In the genomic region with DNA sequence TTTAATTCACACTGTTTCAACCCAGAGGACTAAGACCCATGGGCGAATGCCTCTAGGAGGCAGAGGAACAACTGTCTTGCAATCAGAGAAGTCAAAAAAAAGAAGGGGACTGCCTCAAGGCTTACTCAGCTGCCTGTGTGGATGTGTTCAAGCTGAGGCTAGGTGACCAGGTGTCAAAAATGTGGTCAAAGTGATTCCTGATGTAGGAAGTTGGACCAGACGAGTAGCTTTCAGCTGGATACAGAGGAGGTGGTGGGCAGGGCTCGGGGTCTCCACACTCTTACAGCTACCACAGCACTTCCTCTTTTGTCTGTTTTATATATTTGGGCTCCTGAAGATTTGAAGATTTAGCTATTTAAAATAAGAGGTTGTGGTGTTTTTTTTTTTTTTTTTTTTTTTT, we compare ENCODE assay signal across 15 cellular contexts. TPM values are rescaled to one million over a fixed set of nuclear protein-coding genes. Genes with fewer than 3 reads are reported as not detected.
A peak's percentile ranks its signal among the peaks of the same experiment; 100 is the strongest.
DNase-seq lines count a peak whose midpoint lies in the region; ATAC-seq and TF ChIP-seq lines count a peak whose summit lies in the region.
"Had no signal": no experiment of that assay in that cellular context is flagged by ENCODE, and none has a peak within 500 bp of the region (broad histone marks: within the 10 kb centered on the region; RNA-seq: fewer than 3 reads in every experiment).

No MANE protein-coding gene starts in this region.

- H3K14ac ChIP-seq in H9 (ENCODE audit: insufficient read depth, low read length) = no peak overlapping the region

- H3K9ac ChIP-seq in H9 (ENCODE audit: extremely low read depth, insufficient read length, low read length) = no peak overlapping the region

- TF ChIP-seq CTCF in progenitor cell of endocrine pancreas (IDR thresholded peaks at IDR 0.05; ENCODE audit: unreplicated experiment) (no peak), H9 (conservative IDR thresholded peaks at IDR 0.05) (no peak)

- no peak overlapping the region for H2AK5ac ChIP-seq in H9 (ENCODE audit: insufficient read length, low read length)

- H3K4ac ChIP-seq in H9 (ENCODE audit: low read depth, low read length) = no peak overlapping the region

- H3K56ac ChIP-seq in H9 (ENCODE audit: insufficient read length, low read depth, low read length) = no peak overlapping the region

- H3K79me1 ChIP-seq in H9 (ENCODE audit: insufficient read depth, low read depth, low read length, poor library complexity, severe bottlenecking) = no peaks in the 10 kb centered on the region

- WGBS in H9 (ENCODE audit: extremely low coverage, insufficient read length, low lambda C conversion rate) = no CpG with 5 or more reads among the region's 3 CpGs

- peak; percentile 12 to 17 for ATAC-seq in activated CD4-positive, CD25-positive, alpha-beta regulatory T cell treated with anti-CD3 and anti-CD28 coated beads, Interleukin-2, amount 50 U/mL, for 24 hours
- peak; percentile 67 for ATAC-seq in activated T-helper 17 cell treated with anti-CD3 and anti-CD28 coated beads, Interleukin-2, amount 50 U/mL, for 72 hours (replicated peaks)

- no peaks in the 10 kb centered on the region for H3K27me3 ChIP-seq in H9 (ENCODE audit: insufficient read depth, low read length)
- H3K27me3 ChIP-seq: Peyer's patch, vagina had no signal

- H3K18ac ChIP-seq in H9 (ENCODE audit: insufficient read length, low read depth, low read length) = no peak overlapping the region

- no peak overlapping the region for H2BK5ac ChIP-seq in H9 (ENCODE audit: insufficient read length, low read length)

- H4K20me1 ChIP-seq in H9 (ENCODE audit: control insufficient read depth, insufficient read depth, insufficient read length) = no peaks in the 10 kb centered on the region

- H3K4me1 Mint-ChIP-seq in activated T-helper 17 cell treated with anti-CD3 and anti-CD28 coated beads, Interleukin-2, amount 50 U/mL, for 72 hours = peaks cover 11% of the 10 kb centered on the region
- no peaks in the 10 kb centered on the region for H3K4me1 Mint-ChIP-seq in progenitor cell of endocrine pancreas (ENCODE audit: low read depth)
- peaks cover 0 to 3% of the 10 kb centered on the region in 2 experiments; a peak in 2 of 4 replicates for H3K4me1 Mint-ChIP-seq in H9

- H2BK20ac ChIP-seq in H9 (ENCODE audit: low read depth, low read length, poor library complexity, severe bottlenecking) = no peak overlapping the region

- H3K27ac Mint-ChIP-seq in activated T-helper 17 cell treated with anti-CD3 and anti-CD28 coated beads, Interleukin-2, amount 50 U/mL, for 72 hours = peak overlapping the region; percentile 81
- H3K27ac Mint-ChIP-seq in progenitor cell of endocrine pancreas (peak overlapping the region; percentile 8), H9 (no peak overlapping the region)

- peak overlapping the region; percentile 17 for H3K4me3 Mint-ChIP-seq in activated T-helper 17 cell treated with anti-CD3 and anti-CD28 coated beads, Interleukin-2, amount 50 U/mL, for 72 hours
- no peak overlapping the region for H3K4me3 Mint-ChIP-seq in progenitor cell of endocrine pancreas (ENCODE audit: low read depth)
- no peak overlapping the region for H3K4me3 Mint-ChIP-seq in H9

- no peak overlapping the region for H2BK12ac ChIP-seq in H9 (ENCODE audit: insufficient read length, low read depth, low read length)

- H3K27ac ChIP-seq in H9 (ENCODE audit: insufficient read length, low read depth, low read length) = no peak overlapping the region
- H3K27ac ChIP-seq: Peyer's patch, vagina had no signal

- H3K36me3 Mint-ChIP-seq in activated T-helper 17 cell treated with anti-CD3 and anti-CD28 coated beads, Interleukin-2, amount 50 U/mL, for 72 hours (ENCODE audit: low read depth) = no peaks in the 10 kb centered on the region
- no peaks in the 10 kb centered on the region for H3K36me3 Mint-ChIP-seq in progenitor cell of endocrine pancreas (ENCODE audit: insufficient read depth)
- no peaks in the 10 kb centered on the region for H3K36me3 Mint-ChIP-seq in H9 (ENCODE audit: insufficient read depth in 1 of 3, low read depth in 3 of 3)
- H3K36me3 Mint-ChIP-seq: IgD-negative memory B cell had no signal

- no peaks in the 10 kb centered on the region for H3K9me3 Mint-ChIP-seq in activated T-helper 17 cell treated with anti-CD3 and anti-CD28 coated beads, Interleukin-2, amount 50 U/mL, for 72 hours
- H3K9me3 Mint-ChIP-seq in progenitor cell of endocrine pancreas (ENCODE audit: low read depth) (no peaks in the 10 kb centered on the region), H9 (no peaks in the 10 kb centered on the region)
- H3K9me3 Mint-ChIP-seq: IgD-negative memory B cell had no signal

- H4K5ac ChIP-seq in H9 (ENCODE audit: insufficient read length, low read depth, low read length) = no peak overlapping the region

- no peak overlapping the region for H4K91ac ChIP-seq in H9 (ENCODE audit: insufficient read length, low read depth, low read length)

- no peaks in the 10 kb centered on the region for H3K27me3 Mint-ChIP-seq in activated T-helper 17 cell treated with anti-CD3 and anti-CD28 coated beads, Interleukin-2, amount 50 U/mL, for 72 hours
- H3K27me3 Mint-ChIP-seq in progenitor cell of endocrine pancreas (peaks cover 22% of the 10 kb centered on the region), H9 (ENCODE audit: low read depth) (no peaks in the 10 kb centered on the region; the same call in 1 of the 2 replicates)
- H3K27me3 Mint-ChIP-seq: IgD-negative memory B cell had no signal

- no peak overlapping the region for H3T11ph ChIP-seq in H9 (ENCODE audit: low read length)

- no peaks in the 10 kb centered on the region for H3K23me2 ChIP-seq in H9 (ENCODE audit: insufficient read length, low read depth, low read length, poor library complexity, severe bottlenecking)

- no peak overlapping the region for H3K4me2 ChIP-seq in H9 (ENCODE audit: insufficient read depth, insufficient read length, low read length)

- no peak overlapping the region for H3K23ac ChIP-seq in H9 (ENCODE audit: insufficient read length, low read depth, low read length)

- H2BK120ac ChIP-seq in H9 (ENCODE audit: low read depth, low read length, poor library complexity, severe bottlenecking) = no peak overlapping the region

- H3K79me2 ChIP-seq in H9 (ENCODE audit: insufficient read depth, low read length) = no peaks in the 10 kb centered on the region

- in situ Hi-C loops in KBM-7 (cut with MboI; ENCODE audit: low pct_unique_long_range_greater_than_20kb, low sequenced_read_pairs) = no loop called here

- H3K9me3 ChIP-seq in H9 (ENCODE audit: control insufficient read depth, low read depth, low read length) = no peaks in the 10 kb centered on the region
- H3K9me3 ChIP-seq: Peyer's patch, vagina had no signal

- DNase-seq in activated CD4-positive, CD25-positive, alpha-beta regulatory T cell (lab: John Stamatoyannopoulos, UW) = no peak
- DNase-seq in KBM-7 (peak; percentile 83), progenitor cell of endocrine pancreas (ENCODE audit: low spot score, unreplicated experiment) (no peak), H9 (no peak), SW 1271 (lab: John Stamatoyannopoulos, UW) (no peak), NCI-H2196 treated with DMSO at 0.1 percent for 48 hours (lab: John Stamatoyannopoulos, UW; ENCODE audit: unreplicated experiment) (no peak)
- DNase-seq: foreskin melanocyte; NCI-H146; NCI-H510A treated with DMSO at 0.1 percent for 48 hours; Peyer's patch; stimulated activated naive CD4-positive, alpha-beta T cell treated with Interleukin-2 at 50 U/mL for 16 hours had no signal

- H3K4me1 ChIP-seq in H9 (ENCODE audit: insufficient read depth, low read length) = no peaks in the 10 kb centered on the region
- H3K4me1 ChIP-seq: Peyer's patch, vagina had no signal

- no peak overlapping the region for H4K8ac ChIP-seq in H9 (replicated peaks; ENCODE audit: insufficient read length, low read depth, low read length)

- H2BK15ac ChIP-seq in H9 (ENCODE audit: low read depth, low read length) = no peak overlapping the region

- H2AFZ ChIP-seq in H9 (ENCODE audit: low read length) = no peak overlapping the region

RNA-seq across cellular contexts. Expression of gene BHLHE40, which starts 58.6 kb away (rescaled TPM):
- 100 to 1,000 TPM; 217 to 527 TPM for total RNA-seq in activated T-helper 17 cell treated with anti-CD3 and anti-CD28 coated beads, Interleukin-2, amount 50 U/mL, for 72 hours
- total RNA-seq in progenitor cell of endocrine pancreas (1.1 and 1.3 TPM in 2 replicates), H9 (2021) (3.9 and 4.1 TPM in 2 replicates)

Comparison
In these comparisons a context has a peak if more than half of its experiments do, and no peak if none do; other contexts are left out.
1. H3K27ac Mint-ChIP-seq: peak in activated T-helper 17 cell treated with anti-CD3 and anti-CD28 coated beads, Interleukin-2, amount 50 U/mL, for 72 hours (single experiment) and progenitor cell of endocrine pancreas (single experiment); none in H9 (0 of 3).
2. RNA of gene BHLHE40, which starts 58.6 kb away (total RNA-seq): 217 to 527 TPM in activated T-helper 17 cell treated with anti-CD3 and anti-CD28 coated beads, Interleukin-2, amount 50 U/mL, for 72 hours; 3.9 to 4.1 TPM in H9 and 1.1 to 1.3 TPM in progenitor cell of endocrine pancreas; every median in the first group is over 10 times any median in the second.